1 cellular context compared by ENCODE assay signal in the genomic region with DNA sequence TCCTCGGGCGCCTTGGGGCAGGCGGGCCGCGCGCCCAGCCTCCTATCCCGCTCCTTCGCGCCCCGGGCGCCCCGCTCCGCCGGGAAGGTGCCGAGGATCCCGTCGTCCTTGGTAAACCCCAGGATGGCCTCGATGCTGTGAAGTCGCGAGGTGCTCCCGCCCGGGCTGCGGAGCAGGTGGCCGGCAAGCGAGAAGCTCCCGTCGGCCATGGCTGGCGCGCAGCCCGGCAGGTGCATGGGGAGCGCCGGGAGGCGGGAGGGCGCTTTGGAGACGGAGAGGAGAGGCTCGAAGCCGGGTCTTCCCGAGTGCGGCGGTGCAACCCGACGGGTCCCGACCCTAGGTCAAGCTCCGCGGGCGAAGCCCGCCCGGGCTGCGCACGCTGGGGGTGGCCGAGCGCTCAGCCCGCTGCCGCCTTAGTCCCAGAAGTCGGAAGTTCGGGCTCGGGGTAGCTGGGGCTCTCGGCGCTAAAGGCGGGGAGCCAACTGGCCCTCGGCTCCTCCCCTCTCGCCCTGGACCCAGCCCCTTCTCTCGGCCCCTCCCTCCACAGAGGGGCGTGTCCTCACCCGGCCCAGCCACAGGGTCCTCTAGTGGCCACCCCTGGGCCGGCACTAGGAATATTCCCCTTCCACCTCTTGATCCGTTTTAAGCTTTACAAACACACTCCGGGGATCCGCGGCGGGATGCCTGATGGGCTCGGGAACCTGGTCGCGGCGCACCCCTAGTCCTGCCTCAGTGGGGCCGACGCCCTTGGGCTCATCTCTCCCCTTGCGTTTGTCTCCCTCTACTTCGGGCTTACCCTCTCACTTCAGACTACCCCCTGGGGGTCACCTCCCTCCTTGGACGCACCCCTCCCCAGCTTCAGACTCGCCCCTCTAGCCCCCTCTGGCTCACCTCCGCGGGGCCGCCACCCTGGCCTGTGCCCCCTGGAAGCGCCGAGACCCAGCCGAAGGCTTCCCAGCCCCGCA.
TF ChIP-seq lines count a peak whose summit lies in the region.

TSS of gene RAX (minus strand) at position 484 of the 965 bp plus-strand sequence. CDS start at position 236, 248 bp downstream.

TF ChIP-seq in IMR-90, 13 proteins besides CTCF, POLR2A, EP300 and RAD21:
- no peak for TF ChIP-seq MAFK (IDR thresholded peaks at IDR 0.05; ENCODE audit: low read depth, low read length)
- TF ChIP-seq RCOR1 (IDR thresholded peaks at IDR 0.05; ENCODE audit: insufficient replicate concordance, low read length): no peak
- TF ChIP-seq RFX5 (IDR thresholded peaks at IDR 0.05; ENCODE audit: low read depth, low read length): no peak
- TF ChIP-seq NFE2L2 (IDR thresholded peaks at IDR 0.05; ENCODE audit: low read depth, low read length): no peak
- no peak for TF ChIP-seq MAZ (IDR thresholded peaks at IDR 0.05; ENCODE audit: borderline replicate concordance, low read depth, low read length)
- TF ChIP-seq CEBPB (IDR thresholded peaks at IDR 0.05; ENCODE audit: low read depth, low read length): no peak
- TF ChIP-seq MXI1 (IDR thresholded peaks at IDR 0.05; ENCODE audit: borderline replicate concordance, low read depth, low read length): no peak
- TF ChIP-seq, protein P1, sequence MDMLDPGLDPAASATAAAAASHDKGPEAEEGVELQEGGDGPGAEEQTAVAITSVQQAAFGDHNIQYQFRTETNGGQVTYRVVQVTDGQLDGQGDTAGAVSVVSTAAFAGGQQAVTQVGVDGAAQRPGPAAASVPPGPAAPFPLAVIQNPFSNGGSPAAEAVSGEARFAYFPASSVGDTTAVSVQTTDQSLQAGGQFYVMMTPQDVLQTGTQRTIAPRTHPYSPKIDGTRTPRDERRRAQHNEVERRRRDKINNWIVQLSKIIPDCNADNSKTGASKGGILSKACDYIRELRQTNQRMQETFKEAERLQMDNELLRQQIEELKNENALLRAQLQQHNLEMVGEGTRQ (IDR thresholded peaks at IDR 0.05; ENCODE audit: low read depth, low read length): no peak
- no peak for TF ChIP-seq BHLHE40 (IDR thresholded peaks at IDR 0.05; ENCODE audit: low read depth, low read length)
- TF ChIP-seq FOS (IDR thresholded peaks at IDR 0.05; ENCODE audit: low read depth, low read length): no peak
- no peak for TF ChIP-seq SMC3 (IDR thresholded peaks at IDR 0.05; ENCODE audit: low read depth, low read length)
- no peak for TF ChIP-seq CHD1 (IDR thresholded peaks at IDR 0.05; ENCODE audit: low read depth, low read length)
- TF ChIP-seq, protein P2, sequence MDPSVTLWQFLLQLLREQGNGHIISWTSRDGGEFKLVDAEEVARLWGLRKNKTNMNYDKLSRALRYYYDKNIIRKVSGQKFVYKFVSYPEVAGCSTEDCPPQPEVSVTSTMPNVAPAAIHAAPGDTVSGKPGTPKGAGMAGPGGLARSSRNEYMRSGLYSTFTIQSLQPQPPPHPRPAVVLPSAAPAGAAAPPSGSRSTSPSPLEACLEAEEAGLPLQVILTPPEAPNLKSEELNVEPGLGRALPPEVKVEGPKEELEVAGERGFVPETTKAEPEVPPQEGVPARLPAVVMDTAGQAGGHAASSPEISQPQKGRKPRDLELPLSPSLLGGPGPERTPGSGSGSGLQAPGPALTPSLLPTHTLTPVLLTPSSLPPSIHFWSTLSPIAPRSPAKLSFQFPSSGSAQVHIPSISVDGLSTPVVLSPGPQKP (IDR thresholded peaks at IDR 0.05; ENCODE audit: borderline replicate concordance, low read depth, low read length): no peak
TF ChIP-seq in IMR-90: peak in this region for 0.
